ENCODE assay signal across 14 cellular contexts in genomic region chr15:78092111-78093041, GRCh38. TPM values are rescaled to one million over a fixed set of nuclear protein-coding genes. Genes with fewer than 3 reads are reported as not detected.
DNase-seq lines count a peak whose midpoint lies in the region; ATAC-seq and TF ChIP-seq lines count a peak whose summit lies in the region.
"Had no signal": no experiment of that assay in that cellular context is flagged by ENCODE, and none has a peak within 500 bp of the region (broad histone marks: within the 10 kb centered on the region; RNA-seq: fewer than 3 reads in every experiment).

SH2D7 (plus strand) TSS chr15:78092561; CDS start chr15:78092585, 24 bp downstream.

- no peak within 1 kb of the TSS for H3K4me3 Mint-ChIP-seq in activated CD8-positive, alpha-beta memory T cell treated with anti-CD3 and anti-CD28 coated beads, Interleukin-2, amount 10 ng/mL, durations not matched to agents 7 days and 5 days
- no peak within 1 kb of the TSS for H3K4me3 Mint-ChIP-seq in activated CD4-positive, alpha-beta memory T cell treated with anti-CD3 and anti-CD28 coated beads, Interleukin-2, amount 10 ng/mL, durations not matched to agents 7 days and 5 days
- no peak within 1 kb of the TSS for H3K4me3 Mint-ChIP-seq in stimulated activated effector memory CD8-positive, alpha-beta T cell treated with anti-CD3 and anti-CD28 coated beads, Interleukin-12 subunit alpha, Interleukin-12 subunit beta, amount 100 ng/mL, for 72 hours
- H3K4me3 Mint-ChIP-seq: activated B cell treated with CpG ODN at 0.5 μM for 24 hours had no signal

- peaks cover 6% of the 10 kb centered on the region for H3K9me3 Mint-ChIP-seq in activated CD8-positive, alpha-beta memory T cell treated with anti-CD3 and anti-CD28 coated beads, Interleukin-2, amount 10 ng/mL, durations not matched to agents 7 days and 5 days (ENCODE audit: low read depth)
- H3K9me3 Mint-ChIP-seq in activated CD4-positive, alpha-beta memory T cell treated with anti-CD3 and anti-CD28 coated beads, Interleukin-2, amount 10 ng/mL, durations not matched to agents 7 days and 5 days, result peaks cover 5% of the 10 kb centered on the region
- no peaks in the 10 kb centered on the region for H3K9me3 Mint-ChIP-seq in stimulated activated effector memory CD8-positive, alpha-beta T cell treated with anti-CD3 and anti-CD28 coated beads, Interleukin-12 subunit alpha, Interleukin-12 subunit beta, amount 100 ng/mL, for 72 hours
- H3K9me3 Mint-ChIP-seq: activated B cell treated with CpG ODN at 0.5 μM for 24 hours had no signal

- no peak for TF ChIP-seq CTCF in lower lobe of right lung (IDR thresholded peaks at IDR 0.05)

- no peaks in the 10 kb centered on the region for H3K36me3 ChIP-seq in lower lobe of right lung

- H3K27ac ChIP-seq in lower lobe of right lung, result peak within 1 kb of the TSS; percentile 22

- POLR2A ChIA-PET in activated CD4-positive, alpha-beta memory T cell treated with anti-CD3 and anti-CD28 coated beads, Interleukin-2, amount 10 ng/mL, durations not matched to agents 7 days and 5 days (lab: Charles Lee), result interaction anchor here (1.3 to 2.5 kb wide), 5 partner anchors 8 to 30 kb away, joined by 4 to 17 read pairs (median 5); no protein-coding TSS in a partner anchor

- H3K27ac Mint-ChIP-seq in activated CD8-positive, alpha-beta memory T cell treated with anti-CD3 and anti-CD28 coated beads, Interleukin-2, amount 10 ng/mL, durations not matched to agents 7 days and 5 days, result peak within 1 kb of the TSS; percentile 61
- peak within 1 kb of the TSS; percentile 13 for H3K27ac Mint-ChIP-seq in activated CD4-positive, alpha-beta memory T cell treated with anti-CD3 and anti-CD28 coated beads, Interleukin-2, amount 10 ng/mL, durations not matched to agents 7 days and 5 days
- no peak within 1 kb of the TSS for H3K27ac Mint-ChIP-seq in stimulated activated effector memory CD8-positive, alpha-beta T cell treated with anti-CD3 and anti-CD28 coated beads, Interleukin-12 subunit alpha, Interleukin-12 subunit beta, amount 100 ng/mL, for 72 hours
- H3K27ac Mint-ChIP-seq: activated B cell treated with CpG ODN at 0.5 μM for 24 hours had no signal

- H3K4me1 ChIP-seq in lower lobe of right lung, result peaks cover 25% of the 10 kb centered on the region

- CTCF ChIA-PET in activated CD8-positive, alpha-beta memory T cell treated with anti-CD3 and anti-CD28 coated beads, Interleukin-2, amount 10 ng/mL, durations not matched to agents 7 days and 5 days (lab: Charles Lee), result interaction anchor here (1.1 to 5.7 kb wide), 7 partner anchors 9 to 134 kb away, joined by 3 to 34 read pairs (median 4); no protein-coding TSS in a partner anchor
- CTCF ChIA-PET in activated CD4-positive, alpha-beta memory T cell treated with anti-CD3 and anti-CD28 coated beads, Interleukin-2, amount 10 ng/mL, durations not matched to agents 7 days and 5 days (lab: Charles Lee), result interaction anchor here (1.3 to 5.3 kb wide), 3 partner anchors 16 to 92 kb away, joined by 3 to 22 read pairs (median 9); no protein-coding TSS in a partner anchor

- intact Hi-C loops in lower lobe of right lung (cut with DNase I), result no loop called here

- peaks cover 9% of the 10 kb centered on the region for H3K36me3 Mint-ChIP-seq in activated CD8-positive, alpha-beta memory T cell treated with anti-CD3 and anti-CD28 coated beads, Interleukin-2, amount 10 ng/mL, durations not matched to agents 7 days and 5 days
- H3K36me3 Mint-ChIP-seq in activated CD4-positive, alpha-beta memory T cell treated with anti-CD3 and anti-CD28 coated beads, Interleukin-2, amount 10 ng/mL, durations not matched to agents 7 days and 5 days (ENCODE audit: low read depth), result no peaks in the 10 kb centered on the region
- no peaks in the 10 kb centered on the region for H3K36me3 Mint-ChIP-seq in stimulated activated effector memory CD8-positive, alpha-beta T cell treated with anti-CD3 and anti-CD28 coated beads, Interleukin-12 subunit alpha, Interleukin-12 subunit beta, amount 100 ng/mL, for 72 hours

- no peaks in the 10 kb centered on the region for H3K27me3 ChIP-seq in lower lobe of right lung (ENCODE audit: low read depth)

- ATAC-seq in activated CD8-positive, alpha-beta memory T cell treated with anti-CD3 and anti-CD28 coated beads, Interleukin-2, amount 10 ng/mL, durations not matched to agents 7 days and 5 days, result peak; percentile 58
- ATAC-seq in lower lobe of right lung, result peak in 1 of 2 donors; percentile 6
- ATAC-seq in stimulated activated effector memory CD8-positive, alpha-beta T cell treated with anti-CD3 and anti-CD28 coated beads, Interleukin-12 subunit alpha, Interleukin-12 subunit beta, amount 100 ng/mL, for 72 hours, result peak; percentile 21

- H3K27me3 Mint-ChIP-seq in activated CD8-positive, alpha-beta memory T cell treated with anti-CD3 and anti-CD28 coated beads, Interleukin-2, amount 10 ng/mL, durations not matched to agents 7 days and 5 days, result no peaks in the 10 kb centered on the region
- H3K27me3 Mint-ChIP-seq in activated CD4-positive, alpha-beta memory T cell treated with anti-CD3 and anti-CD28 coated beads, Interleukin-2, amount 10 ng/mL, durations not matched to agents 7 days and 5 days, result peaks cover 5% of the 10 kb centered on the region

- no peak within 1 kb of the TSS for H3K4me3 ChIP-seq in lower lobe of right lung

- no peak for DNase-seq in activated CD8-positive, alpha-beta memory T cell treated with anti-CD3 and anti-CD28 coated beads, Interleukin-2, amount 10 ng/mL, durations not matched to agents 7 days and 5 days
- DNase-seq in activated CD8-positive, alpha-beta memory T cell treated with anti-CD3 and anti-CD28 coated beads, Interleukin-2, amount 50 U/mL, for 48 hours, result no peak
- DNase-seq in activated CD4-positive, alpha-beta memory T cell treated with anti-CD3 and anti-CD28 coated beads, Interleukin-2, amount 10 ng/mL, durations not matched to agents 7 days and 5 days, result no peak
- DNase-seq in lower lobe of right lung (no peak), amygdala (lab: John Stamatoyannopoulos, UW) (no peak), ureter (ENCODE audit: low spot score) (no peak), NCI-H748 treated with DMSO at 0.1 percent for 48 hours (lab: John Stamatoyannopoulos, UW) (no peak)
- DNase-seq in stimulated activated effector memory CD8-positive, alpha-beta T cell treated with anti-CD3 and anti-CD28 coated beads, Interleukin-12 subunit alpha, Interleukin-12 subunit beta, amount 100 ng/mL, for 72 hours (ENCODE audit: low spot score in 2 of 2), result no peak
- DNase-seq: activated B cell treated with CpG ODN at 0.5 μM for 24 hours; activated T-cell treated with anti-CD3 and anti-CD28 coated beads for 4 hours; Calu3; NCI-H1048; stimulated activated CD4-positive, alpha-beta T cell treated with anti-CD3 and anti-CD28 coated beads, Interleukin-4, amount 100 ng/mL, for 24 hours had no signal

- H3K4me1 Mint-ChIP-seq in activated CD8-positive, alpha-beta memory T cell treated with anti-CD3 and anti-CD28 coated beads, Interleukin-2, amount 10 ng/mL, durations not matched to agents 7 days and 5 days, result peaks cover 41% of the 10 kb centered on the region
- H3K4me1 Mint-ChIP-seq in activated CD4-positive, alpha-beta memory T cell treated with anti-CD3 and anti-CD28 coated beads, Interleukin-2, amount 10 ng/mL, durations not matched to agents 7 days and 5 days, result peaks cover 31% of the 10 kb centered on the region
- H3K4me1 Mint-ChIP-seq in stimulated activated effector memory CD8-positive, alpha-beta T cell treated with anti-CD3 and anti-CD28 coated beads, Interleukin-12 subunit alpha, Interleukin-12 subunit beta, amount 100 ng/mL, for 72 hours, result no peaks in the 10 kb centered on the region

- no peaks in the 10 kb centered on the region for H3K9me3 ChIP-seq in lower lobe of right lung

RNA-seq across cellular contexts. Expression of gene SH2D7, which starts in this region (rescaled TPM):
- total RNA-seq in activated CD8-positive, alpha-beta memory T cell treated with anti-CD3 and anti-CD28 coated beads, Interleukin-2, amount 10 ng/mL, durations not matched to agents 7 days and 5 days, result under 1 TPM; 0.26 to 0.28 TPM
- not detected for total RNA-seq in activated CD4-positive, alpha-beta memory T cell treated with anti-CD3 and anti-CD28 coated beads, Interleukin-2, amount 10 ng/mL, durations not matched to agents 7 days and 5 days
- total RNA-seq in lower lobe of right lung, result not detected
- total RNA-seq in ureter, result not detected
- total RNA-seq: activated B cell treated with CpG ODN at 0.5 μM for 24 hours, Calu3, urinary bladder had no signal

Comparison
In these comparisons a context has a peak if more than half of its experiments do, and no peak if none do; other contexts are left out.
1. Peak in ATAC-seq in activated CD8-positive, alpha-beta memory T cell treated with anti-CD3 and anti-CD28 coated beads, Interleukin-2, amount 10 ng/mL, durations not matched to agents 7 days and 5 days; RNA of the gene not detected or under 1 TPM.